Comparison of ENCODE assay signal across 8 cellular contexts in the genomic region with DNA sequence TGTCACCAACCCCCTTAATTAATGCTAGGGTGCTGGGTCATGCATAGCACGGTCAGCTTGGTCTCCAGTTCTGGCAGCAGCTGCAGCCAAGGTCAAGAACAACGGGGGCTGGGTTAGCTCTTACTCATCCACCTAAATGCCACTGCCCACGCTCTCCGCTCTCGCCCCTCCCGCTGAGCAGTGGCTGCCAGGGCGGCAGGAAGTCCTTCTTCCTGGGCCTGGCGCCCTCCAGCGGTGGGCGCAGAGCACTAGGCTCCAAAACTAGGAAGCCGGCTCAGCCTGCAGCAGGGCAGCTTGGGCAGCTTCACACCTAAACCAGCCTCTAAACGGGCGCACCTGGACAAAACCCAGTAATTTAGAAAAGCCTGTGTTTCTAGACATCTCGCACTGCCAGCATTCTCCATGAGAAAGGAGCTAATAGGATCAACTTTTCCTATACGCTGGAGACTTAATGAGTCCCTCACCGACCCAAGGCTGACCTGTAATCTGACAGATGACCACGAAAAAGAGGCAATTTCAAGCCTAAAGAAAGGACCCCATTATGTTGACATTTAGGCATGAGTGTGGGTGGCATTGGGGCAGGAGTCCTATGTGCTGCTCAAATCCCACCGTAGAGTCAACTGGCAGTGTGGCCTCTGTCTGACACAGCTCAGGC.
DNase-seq lines count a peak whose midpoint lies in the region; ATAC-seq, FAIRE-seq and TF ChIP-seq lines count a peak whose summit lies in the region.

No MANE protein-coding gene starts in this region.

- WGBS in HepG2 (ENCODE audit: low lambda C conversion rate), result 20% methylated on average over 17 of the region's 18 CpGs

- no peak overlapping the region for H3K27ac ChIP-seq in HepG2 (ENCODE audit: extremely low read length, insufficient read depth, low read length)

- TF ChIP-seq CTCF in choroid plexus epithelial cell (conservative IDR thresholded peaks at IDR 0.05; ENCODE audit: low read depth, low read length) (peak; percentile 83), HepG2 (CRISPR knock-in tag; IDR thresholded peaks at IDR 0.05) (peak; percentile 87)

- H3K9me3 ChIP-seq in HepG2 (ENCODE audit: low read length), result no peaks in the 10 kb centered on the region

- peak; percentile 78 for FAIRE-seq in GM12891 (lab: Jason Lieb, UNC)
- FAIRE-seq in HepG2 (lab: Jason Lieb, UNC), result no peak

- no peak overlapping the region for H3K9ac ChIP-seq in HepG2 (ENCODE audit: insufficient read depth, low read depth, low read length)

- no peak overlapping the region for H3K4me3 ChIP-seq in choroid plexus epithelial cell (ENCODE audit: low read depth, low read length)
- H3K4me3 ChIP-seq in HepG2 (replicated peaks in 1 of 3; ENCODE audit: insufficient read depth in 1 of 3, low read depth in 2 of 3, low read length in 3 of 3), result no peak overlapping the region

- no peak overlapping the region for H3K4me2 ChIP-seq in HepG2 (ENCODE audit: low read depth, low read length)

- intact Hi-C loops in HepG2 (cut with micrococcal nuclease; ENCODE audit: unreplicated experiment), result loop anchor here (1.0 kb wide), 1 partner anchor 198 kb away; no protein-coding TSS in a partner anchor

- H3K79me2 ChIP-seq in HepG2 (ENCODE audit: insufficient read depth, low read length), result no peaks in the 10 kb centered on the region

- in situ Hi-C loops in HepG2 (cut with HindIII; ENCODE audit: extremely low pct_ligation_motif_present, low pct_unique_long_range_greater_than_20kb), result loop anchor here (5.0 kb wide), 1 partner anchor 197 kb away; no protein-coding TSS in a partner anchor

- peak; percentile 61 for ATAC-seq in HG03139 (IDR thresholded peaks at IDR 0.05; ENCODE audit: unreplicated experiment)
- ATAC-seq in HepG2, result peak; percentile 98
- ATAC-seq in GM18502 (IDR thresholded peaks at IDR 0.05; ENCODE audit: poor library complexity, unreplicated experiment), result no peak

- H4K20me1 ChIP-seq in HepG2 (ENCODE audit: insufficient read depth, low read length), result no peaks in the 10 kb centered on the region

- H3K27me3 ChIP-seq in HepG2 (ENCODE audit: control insufficient read depth in 1 of 2, insufficient read depth in 2 of 2, low read length in 2 of 2), result peaks cover 0 to 4% of the 10 kb centered on the region in 2 experiments; a peak in 1 of 5 replicates

- no peak for TF ChIP-seq POLR2A in GM12891 (IDR thresholded peaks at IDR 0.05; ENCODE audit: low read depth, low read length)
- no peak for TF ChIP-seq POLR2A in HepG2 (IDR thresholded peaks at IDR 0.05; ENCODE audit: insufficient read depth in 1 of 2, low read depth in 2 of 2, low read length in 2 of 2)

- H3K4me1 ChIP-seq in HepG2 (ENCODE audit: insufficient read depth, low read length), result no peaks in the 10 kb centered on the region

- TF ChIP-seq EP300 in HepG2 (IDR thresholded peaks at IDR 0.05; ENCODE audit: low read depth in 2 of 2, low read length in 2 of 2), result no peak
- TF ChIP-seq EP300 in HepG2 (CRISPR knock-in tag; IDR thresholded peaks at IDR 0.05; ENCODE audit: borderline replicate concordance), result no peak

- no peak overlapping the region for H2AFZ ChIP-seq in HepG2 (ENCODE audit: low read length)

- H3K36me3 ChIP-seq in HepG2 (replicated peaks in 1 of 2; ENCODE audit: control insufficient read depth in 1 of 2, insufficient read depth in 2 of 2, low read length in 2 of 2), result no peaks in the 10 kb centered on the region

- no TSS peak for BruUV-seq in HepG2 (replicated peaks; lab: Mats Ljungman, UMichigan)

- DNase-seq in GM12891 (ENCODE audit: insufficient read length, low spot score), result peak; percentile 53
- peak; percentile 73 for DNase-seq in NCI-H510A treated with DMSO at 0.1 percent for 48 hours (lab: John Stamatoyannopoulos, UW)
- DNase-seq in activated CD4-positive, alpha-beta T cell treated with anti-CD3 and anti-CD28 coated beads for 4 hours, result peak; percentile 56 to 58
- DNase-seq in choroid plexus epithelial cell (ENCODE audit: low read depth), result peak; percentile 74
- peak; percentile 35 for DNase-seq in HepG2 (ENCODE audit: low spot score)
- peak; percentile 2 to 62 (median 22) for DNase-seq in stimulated activated CD4-positive, alpha-beta T cell treated with anti-CD3 and anti-CD28 coated beads, TNF-alpha, amount 100 ng/mL, for 1 hour (ENCODE audit: low read depth in 3 of 3, low spot score in 1 of 3)

- POLR2A ChIA-PET in HepG2 (lab: Yijun Ruan, JAX), result no interaction called here

- peak; percentile 78; the same call in 1 of the 2 replicates for TF ChIP-seq RAD21 in HepG2 (CRISPR knock-in tag; IDR thresholded peaks at IDR 0.05)

- CTCF ChIA-PET in HepG2 (lab: Yijun Ruan, JAX; ENCODE audit: low intra/inter-chr PET ratio, low total read pairs), result interaction anchor here (0.6 to 2.2 kb wide), 2 partner anchors 163 to 198 kb away, joined by 3 to 27 read pairs; no protein-coding TSS in a partner anchor

TF ChIP-seq in GM12891, 5 proteins besides CTCF, POLR2A, EP300 and RAD21:
- TF ChIP-seq SPI1 (IDR thresholded peaks at IDR 0.05; ENCODE audit: low read depth, low read length) (0 out of 2 replicates have a peak, but pooled peaks have one; percentile 1), POLR2AphosphoS5 (IDR thresholded peaks at IDR 0.05; ENCODE audit: low read depth, low read length) (no peak)

TF ChIP-seq in HepG2, 621 proteins besides CTCF, POLR2A, EP300 and RAD21 (continues in another document):
- TF ChIP-seq SALL1 (CRISPR knock-in tag; IDR thresholded peaks at IDR 0.05) (0 out of 2 replicates have a peak, but pooled peaks have one; percentile 18), ETV5 (CRISPR knock-in tag; IDR thresholded peaks at IDR 0.05; ENCODE audit: borderline replicate concordance) (peak; percentile 53; the same call in 1 of the 2 replicates), ELF3 (CRISPR knock-in tag; IDR thresholded peaks at IDR 0.05) (peak; percentile 54; the same call in 1 of the 2 replicates), STAG1 (CRISPR knock-in tag; IDR thresholded peaks at IDR 0.05) (peak; percentile 78), HDAC2 (CRISPR knock-in tag; IDR thresholded peaks at IDR 0.05) (no peak), ZNF605 (CRISPR knock-in tag; IDR thresholded peaks at IDR 0.05) (peak; percentile 44; the same call in 1 of the 2 replicates), SOX6 (IDR thresholded peaks at IDR 0.05) (no peak), SOX6 (CRISPR knock-in tag; IDR thresholded peaks at IDR 0.05) (0 out of 2 replicates have a peak, but pooled peaks have one; percentile 16), SPEN (CRISPR knock-in tag; IDR thresholded peaks at IDR 0.05; ENCODE audit: low read depth) (no peak), KDM2A (CRISPR knock-in tag; IDR thresholded peaks at IDR 0.05; ENCODE audit: borderline replicate concordance, low read depth) (peak; percentile 67; the same call in 1 of the 2 replicates), HES4 (CRISPR knock-in tag; IDR thresholded peaks at IDR 0.05; ENCODE audit: borderline replicate concordance) (no peak), YY1 (IDR thresholded peaks at IDR 0.05; ENCODE audit: insufficient read depth, insufficient replicate concordance, low read depth, low read length) (peak; percentile 30)
- TF ChIP-seq, protein P1, sequence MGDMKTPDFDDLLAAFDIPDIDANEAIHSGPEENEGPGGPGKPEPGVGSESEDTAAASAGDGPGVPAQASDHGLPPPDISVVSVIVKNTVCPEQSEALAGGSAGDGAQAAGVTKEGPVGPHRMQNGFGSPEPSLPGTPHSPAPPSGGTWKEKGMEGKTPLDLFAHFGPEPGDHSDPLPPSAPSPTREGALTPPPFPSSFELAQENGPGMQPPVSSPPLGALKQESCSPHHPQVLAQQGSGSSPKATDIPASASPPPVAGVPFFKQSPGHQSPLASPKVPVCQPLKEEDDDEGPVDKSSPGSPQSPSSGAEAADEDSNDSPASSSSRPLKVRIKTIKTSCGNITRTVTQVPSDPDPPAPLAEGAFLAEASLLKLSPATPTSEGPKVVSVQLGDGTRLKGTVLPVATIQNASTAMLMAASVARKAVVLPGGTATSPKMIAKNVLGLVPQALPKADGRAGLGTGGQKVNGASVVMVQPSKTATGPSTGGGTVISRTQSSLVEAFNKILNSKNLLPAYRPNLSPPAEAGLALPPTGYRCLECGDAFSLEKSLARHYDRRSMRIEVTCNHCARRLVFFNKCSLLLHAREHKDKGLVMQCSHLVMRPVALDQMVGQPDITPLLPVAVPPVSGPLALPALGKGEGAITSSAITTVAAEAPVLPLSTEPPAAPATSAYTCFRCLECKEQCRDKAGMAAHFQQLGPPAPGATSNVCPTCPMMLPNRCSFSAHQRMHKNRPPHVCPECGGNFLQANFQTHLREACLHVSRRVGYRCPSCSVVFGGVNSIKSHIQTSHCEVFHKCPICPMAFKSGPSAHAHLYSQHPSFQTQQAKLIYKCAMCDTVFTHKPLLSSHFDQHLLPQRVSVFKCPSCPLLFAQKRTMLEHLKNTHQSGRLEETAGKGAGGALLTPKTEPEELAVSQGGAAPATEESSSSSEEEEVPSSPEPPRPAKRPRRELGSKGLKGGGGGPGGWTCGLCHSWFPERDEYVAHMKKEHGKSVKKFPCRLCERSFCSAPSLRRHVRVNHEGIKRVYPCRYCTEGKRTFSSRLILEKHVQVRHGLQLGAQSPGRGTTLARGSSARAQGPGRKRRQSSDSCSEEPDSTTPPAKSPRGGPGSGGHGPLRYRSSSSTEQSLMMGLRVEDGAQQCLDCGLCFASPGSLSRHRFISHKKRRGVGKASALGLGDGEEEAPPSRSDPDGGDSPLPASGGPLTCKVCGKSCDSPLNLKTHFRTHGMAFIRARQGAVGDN (CRISPR knock-in tag; IDR thresholded peaks at IDR 0.05), result peak; percentile 42; the same call in 1 of the 2 replicates
- TF ChIP-seq, protein P2, sequence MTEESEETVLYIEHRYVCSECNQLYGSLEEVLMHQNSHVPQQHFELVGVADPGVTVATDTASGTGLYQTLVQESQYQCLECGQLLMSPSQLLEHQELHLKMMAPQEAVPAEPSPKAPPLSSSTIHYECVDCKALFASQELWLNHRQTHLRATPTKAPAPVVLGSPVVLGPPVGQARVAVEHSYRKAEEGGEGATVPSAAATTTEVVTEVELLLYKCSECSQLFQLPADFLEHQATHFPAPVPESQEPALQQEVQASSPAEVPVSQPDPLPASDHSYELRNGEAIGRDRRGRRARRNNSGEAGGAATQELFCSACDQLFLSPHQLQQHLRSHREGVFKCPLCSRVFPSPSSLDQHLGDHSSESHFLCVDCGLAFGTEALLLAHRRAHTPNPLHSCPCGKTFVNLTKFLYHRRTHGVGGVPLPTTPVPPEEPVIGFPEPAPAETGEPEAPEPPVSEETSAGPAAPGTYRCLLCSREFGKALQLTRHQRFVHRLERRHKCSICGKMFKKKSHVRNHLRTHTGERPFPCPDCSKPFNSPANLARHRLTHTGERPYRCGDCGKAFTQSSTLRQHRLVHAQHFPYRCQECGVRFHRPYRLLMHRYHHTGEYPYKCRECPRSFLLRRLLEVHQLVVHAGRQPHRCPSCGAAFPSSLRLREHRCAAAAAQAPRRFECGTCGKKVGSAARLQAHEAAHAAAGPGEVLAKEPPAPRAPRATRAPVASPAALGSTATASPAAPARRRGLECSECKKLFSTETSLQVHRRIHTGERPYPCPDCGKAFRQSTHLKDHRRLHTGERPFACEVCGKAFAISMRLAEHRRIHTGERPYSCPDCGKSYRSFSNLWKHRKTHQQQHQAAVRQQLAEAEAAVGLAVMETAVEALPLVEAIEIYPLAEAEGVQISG (CRISPR knock-in tag; IDR thresholded peaks at IDR 0.05), result peak; percentile 39; the same call in 1 of the 2 replicates

Comparison
In these comparisons a context has a peak if more than half of its experiments do, and no peak if none do; other contexts are left out.
1. DNase-seq: peak in every context shown above with its lines; median percentile 74 in choroid plexus epithelial cell; 73 in NCI-H510A treated with DMSO at 0.1 percent for 48 hours; 57 in activated CD4-positive, alpha-beta T cell treated with anti-CD3 and anti-CD28 coated beads for 4 hours; 53 in GM12891; 35 in HepG2; 22 in stimulated activated CD4-positive, alpha-beta T cell treated with anti-CD3 and anti-CD28 coated beads, TNF-alpha, amount 100 ng/mL, for 1 hour.